ENCODE assay signal across 19 cellular contexts in the genomic region with DNA sequence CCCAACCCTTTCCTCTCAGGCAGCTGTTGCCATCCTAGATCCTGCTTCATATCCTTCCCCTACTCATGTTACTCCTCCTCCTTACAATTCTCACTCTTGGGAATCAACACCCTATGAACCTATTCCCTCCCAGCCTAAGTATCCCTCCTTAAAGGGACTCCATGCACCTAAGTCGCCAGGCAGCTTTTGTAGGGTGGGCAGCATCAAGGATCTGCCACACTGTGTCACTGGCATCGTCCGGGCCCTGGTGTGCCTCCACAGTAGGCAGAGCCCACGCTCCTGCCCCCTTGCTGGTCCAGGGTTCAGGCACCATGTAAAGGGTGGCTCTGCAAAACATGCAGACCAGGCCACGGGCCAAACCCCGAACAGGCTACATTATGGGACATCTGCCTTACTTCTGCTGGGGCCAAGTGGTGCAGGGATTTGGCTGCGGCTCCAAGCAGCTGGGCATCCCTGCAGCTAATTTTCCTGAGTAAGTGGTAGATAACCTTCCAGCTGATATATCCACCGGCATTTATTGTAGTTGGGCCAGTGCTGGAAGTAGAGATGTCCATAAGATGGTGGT.
"Had no signal": no experiment of that assay in that cellular context is flagged by ENCODE, and none has a peak within 500 bp of the region (broad histone marks: within the 10 kb centered on the region; RNA-seq: fewer than 3 reads in every experiment).

No MANE protein-coding gene starts in this region.

- ATAC-seq: activated T-cell treated with anti-CD3 and anti-CD28 coated beads, Interleukin-2, amount 50 U/mL, for 72 hours; naive thymus-derived CD8-positive, alpha-beta T cell had no signal

- H3K27ac Mint-ChIP-seq: activated T-cell treated with anti-CD3 and anti-CD28 coated beads, Interleukin-2, amount 50 U/mL, for 72 hours; dendritic cell treated with granulocyte-macrophage colony-stimulating factor and Interleukin-4, amounts not matched to agents 40 ng/mL and 50 ng/mL, for 4 days; T-helper 1 cell treated with Interleukin-12 subunit alpha and Interleukin-12 subunit beta and Interleukin-4 antibody, amounts not matched to agents 30 μg/mL and 1 μg/mL, for 36 hours had no signal

- H3K27me3 Mint-ChIP-seq: dendritic cell treated with granulocyte-macrophage colony-stimulating factor and Interleukin-4, amounts not matched to agents 40 ng/mL and 50 ng/mL, for 4 days; naive thymus-derived CD8-positive, alpha-beta T cell had no signal

- H3K36me3 ChIP-seq: prostate gland had no signal

- H3K4me3 Mint-ChIP-seq: activated T-cell treated with anti-CD3 and anti-CD28 coated beads, Interleukin-2, amount 50 U/mL, for 72 hours; dendritic cell treated with granulocyte-macrophage colony-stimulating factor and Interleukin-4, amounts not matched to agents 40 ng/mL and 50 ng/mL, for 4 days; T-helper 1 cell treated with Interleukin-12 subunit alpha and Interleukin-12 subunit beta and Interleukin-4 antibody, amounts not matched to agents 30 μg/mL and 1 μg/mL, for 36 hours had no signal

- H3K9me3 ChIP-seq: prostate gland had no signal

- H3K4me1 ChIP-seq: prostate gland, SJSA1 had no signal

- H3K27ac ChIP-seq: prostate gland, SJSA1, skin epidermis, VCaP had no signal

- DNase-seq: activated CD4-positive, alpha-beta T cell treated with anti-CD3 and anti-CD28 coated beads for 1 hour; activated CD4-positive, alpha-beta T cell treated with anti-CD3 and anti-CD28 coated beads, Interleukin-2, amount 50 U/mL, for 4 hours; activated effector memory CD4-positive, alpha-beta T cell treated with anti-CD3 and anti-CD28 coated beads, Interleukin-2, amount 50 U/mL, for 16 hours; activated naive CD4-positive, alpha-beta T cell treated with anti-CD3 and anti-CD28 coated beads, Interleukin-2, amount 50 U/mL, for 16 hours; aorta; effector CD8-positive, alpha-beta T cell; hippocampal formation; kidney glomerular epithelial cell; naive thymus-derived CD8-positive, alpha-beta T cell; right cardiac atrium; stimulated activated CD4-positive, alpha-beta T cell treated with anti-CD3 and anti-CD28 coated beads, Interleukin-15, amount 100 ng/mL, for 24 hours; stimulated activated CD4-positive, alpha-beta T cell treated with anti-CD3 and anti-CD28 coated beads, Interleukin-2, amount 100 ng/mL, for 48 hours had no signal

- H3K4me3 ChIP-seq: prostate gland, SJSA1, skin epidermis had no signal

- H3K27me3 ChIP-seq: SJSA1 had no signal
